11 cellular contexts compared by ENCODE assay signal in the genomic region with DNA sequence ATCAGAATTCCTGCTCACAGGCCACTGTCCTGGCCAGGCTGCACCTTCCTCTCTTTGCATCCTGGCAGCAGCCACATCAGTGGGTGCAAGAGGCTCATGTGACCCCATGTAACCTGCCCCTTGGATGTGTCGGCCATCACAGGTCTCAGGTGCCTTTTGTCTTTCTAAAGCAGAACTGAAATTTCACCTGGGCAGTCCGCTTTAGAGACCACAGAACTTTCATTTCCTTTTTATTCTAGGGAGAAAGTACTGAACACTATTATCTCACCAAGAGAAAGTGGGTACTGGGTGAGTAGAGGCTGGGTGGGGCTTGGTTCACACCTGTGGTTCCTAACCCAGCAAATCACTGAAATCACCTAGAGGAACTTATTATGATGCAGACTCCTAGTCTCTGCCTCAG. TPM values are rescaled to one million over a fixed set of nuclear protein-coding genes. Genes with fewer than 3 reads are reported as not detected.
DNase-seq lines count a peak whose midpoint lies in the region; ATAC-seq and TF ChIP-seq lines count a peak whose summit lies in the region.
"Had no signal": no experiment of that assay in that cellular context is flagged by ENCODE, and none has a peak within 500 bp of the region (broad histone marks: within the 10 kb centered on the region; RNA-seq: fewer than 3 reads in every experiment).

No MANE protein-coding gene starts in this region.

- no peak overlapping the region for H3K14ac ChIP-seq in neuronal stem cell (ENCODE audit: low read length)

- H4K8ac ChIP-seq in neuronal stem cell (ENCODE audit: low read depth, low read length) = no peak overlapping the region

- no peaks in the 10 kb centered on the region for H3K36me3 Mint-ChIP-seq in neural progenitor cell

- H3K4me2 ChIP-seq in neuronal stem cell (ENCODE audit: insufficient read depth, low read length, poor library complexity, severe bottlenecking) (no peak overlapping the region), neural progenitor cell (no peak overlapping the region)

- H4K20me1 ChIP-seq in neural progenitor cell (ENCODE audit: low read depth) = no peaks in the 10 kb centered on the region

- H2BK15ac ChIP-seq in neuronal stem cell (ENCODE audit: low read length) = no peak overlapping the region

- no peaks in the 10 kb centered on the region for H3K4me1 Mint-ChIP-seq in neural progenitor cell

- H2AK5ac ChIP-seq in neuronal stem cell (ENCODE audit: low read depth, low read length) = peak overlapping the region; percentile 10

- no peaks in the 10 kb centered on the region for H3K79me2 ChIP-seq in neural progenitor cell (ENCODE audit: low read depth)

- no peaks in the 10 kb centered on the region for H3K9me3 Mint-ChIP-seq in neural progenitor cell

- H4K91ac ChIP-seq in neuronal stem cell (ENCODE audit: low read depth, low read length, poor library complexity) = no peak overlapping the region

- H3K27me3 ChIP-seq in neuronal stem cell (ENCODE audit: control insufficient read depth in 3 of 3, insufficient read depth in 3 of 3, low read depth in 1 of 3, low read length in 3 of 3) (no peaks in the 10 kb centered on the region), neural progenitor cell (no peaks in the 10 kb centered on the region)
- H3K27me3 ChIP-seq: suprapubic skin had no signal

- no peak overlapping the region for H2BK5ac ChIP-seq in neuronal stem cell (ENCODE audit: low read length)

- H2AFZ ChIP-seq in neuronal stem cell (ENCODE audit: low read length) (no peak overlapping the region), neural progenitor cell (replicated peaks) (no peak overlapping the region)

- no CpG with 5 or more reads among the region's 2 CpGs for WGBS in neuronal stem cell (ENCODE audit: extremely low coverage in 2 of 2, insufficient read length in 2 of 2, insufficient replicate concordance in 1 of 2), 2 donors

- H3K79me1 ChIP-seq in neuronal stem cell (ENCODE audit: low read depth, low read length) = no peaks in the 10 kb centered on the region

- H3K27me3 Mint-ChIP-seq in neural progenitor cell (ENCODE audit: insufficient read depth, low read depth) = peaks cover 2% of the 10 kb centered on the region

- H3K27ac ChIP-seq in neuronal stem cell (replicated peaks; ENCODE audit: low read length) (no peak overlapping the region), neural progenitor cell (no peak overlapping the region)
- H3K27ac ChIP-seq: suprapubic skin had no signal

- H3K9me3 ChIP-seq in neuronal stem cell (replicated peaks in 1 of 2; ENCODE audit: control insufficient read depth in 2 of 2, insufficient read depth in 1 of 2, low read depth in 1 of 2, low read length in 2 of 2) (no peaks in the 10 kb centered on the region), neural progenitor cell (ENCODE audit: low read depth) (no peaks in the 10 kb centered on the region)
- H3K9me3 ChIP-seq: suprapubic skin had no signal

- H3K4me3 ChIP-seq in neuronal stem cell (ENCODE audit: low read length in 2 of 2) = no peak overlapping the region
- H3K4me3 ChIP-seq in neural progenitor cell = no peak overlapping the region
- H3K4me3 ChIP-seq: K562, suprapubic skin had no signal

- no peak for TF ChIP-seq CTCF in neural progenitor cell (IDR thresholded peaks at IDR 0.05)

- no peak overlapping the region for H3K4me3 Mint-ChIP-seq in neural progenitor cell

- H3K36me3 ChIP-seq in neuronal stem cell (replicated peaks in 1 of 2; ENCODE audit: control insufficient read depth in 2 of 2, insufficient read depth in 2 of 2, low read length in 2 of 2) = no peaks in the 10 kb centered on the region
- no peaks in the 10 kb centered on the region for H3K36me3 ChIP-seq in neural progenitor cell
- H3K36me3 ChIP-seq: suprapubic skin had no signal

- H3K4ac ChIP-seq in neuronal stem cell (ENCODE audit: low read length) = no peak overlapping the region

- no peak overlapping the region for H2BK120ac ChIP-seq in neuronal stem cell (ENCODE audit: low read depth, low read length)

- DNase-seq in neuronal stem cell (ENCODE audit: low spot score) = no peak
- DNase-seq in NCI-H2171 treated with DMSO at 0.1 percent for 48 hours (lab: John Stamatoyannopoulos, UW) = no peak
- DNase-seq in glomerular visceral epithelial cell (ENCODE audit: extremely low spot score) = no peak
- DNase-seq in DMS153 treated with DMSO at 0.1 percent for 48 hours (lab: John Stamatoyannopoulos, UW; ENCODE audit: unreplicated experiment) = no peak
- DNase-seq in neural progenitor cell (ENCODE audit: low spot score) = no peak
- DNase-seq: activated CD4-positive, CD25-positive, alpha-beta regulatory T cell treated with anti-CD3 and anti-CD28 coated beads, Interleukin-2, amount 50 U/mL, for 72 hours had no signal

- H3K27ac Mint-ChIP-seq in neural progenitor cell = no peak overlapping the region

- H3K9ac ChIP-seq in neuronal stem cell (ENCODE audit: low read depth, low read length, poor library complexity) (no peak overlapping the region), neural progenitor cell (no peak overlapping the region)

- H3F3A ChIP-seq in neural progenitor cell (ENCODE audit: low read depth) = no peaks in the 10 kb centered on the region

- H3K4me1 ChIP-seq in neuronal stem cell (ENCODE audit: control insufficient read depth in 2 of 2, insufficient read depth in 1 of 2, low read depth in 1 of 2, low read length in 2 of 2) (no peaks in the 10 kb centered on the region), neural progenitor cell (no peaks in the 10 kb centered on the region)
- H3K4me1 ChIP-seq: suprapubic skin had no signal

- H3K23ac ChIP-seq in neuronal stem cell (ENCODE audit: low read depth, low read length, poor library complexity) = no peak overlapping the region

- peak; percentile 99 for ATAC-seq in GM19035 (IDR thresholded peaks at IDR 0.05; ENCODE audit: unreplicated experiment)
- peak; percentile 96 for ATAC-seq in GM21825 (IDR thresholded peaks at IDR 0.05; ENCODE audit: unreplicated experiment)
- peak; percentile 97 for ATAC-seq in HG03442 (IDR thresholded peaks at IDR 0.05; ENCODE audit: unreplicated experiment)
- ATAC-seq: K562 had no signal

- H2BK12ac ChIP-seq in neuronal stem cell (ENCODE audit: low read length) = no peak overlapping the region

- H3K18ac ChIP-seq in neuronal stem cell (ENCODE audit: low read length) = no peak overlapping the region

RNA-seq across cellular contexts. Expression of a gene that starts 51.7 kb away (rescaled TPM):
- polyA plus RNA-seq in neuronal stem cell (2013, experiment 1 of 2) = 28.9 TPM
- polyA plus RNA-seq in neuronal stem cell (2013, experiment 2 of 2) = 28.0 TPM
- 65.2 and 88.2 TPM in 2 replicates for total RNA-seq in neural progenitor cell (ENCODE audit: low replicate concordance)
